ENCODE assay signal across 12 cellular contexts in the genomic region with DNA sequence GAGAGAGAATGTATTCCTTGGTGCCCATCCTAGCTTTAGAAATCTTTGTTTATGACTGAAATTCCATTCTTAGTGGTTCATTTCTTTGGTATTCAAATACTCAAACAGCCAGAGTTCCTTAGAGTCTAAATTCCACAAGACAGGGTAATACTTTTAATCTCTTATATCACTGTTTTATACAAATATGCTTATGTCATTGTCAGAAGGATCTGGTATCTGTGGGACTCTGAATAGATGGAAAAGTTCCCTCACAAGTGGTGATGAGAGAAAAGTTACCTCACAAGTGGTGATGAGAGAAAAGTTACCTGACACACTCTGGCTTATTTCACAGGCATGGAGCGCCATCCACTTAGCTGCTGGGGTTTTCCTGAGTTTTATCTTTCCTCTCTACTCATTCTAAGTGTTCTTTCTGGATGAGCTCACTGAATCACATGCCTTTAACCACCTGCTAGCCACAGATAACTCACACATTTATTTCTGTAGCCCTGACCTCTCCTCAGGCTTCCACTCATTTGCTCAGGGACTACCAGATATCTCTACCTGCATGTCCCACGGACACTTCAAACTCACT.
DNase-seq lines count a peak whose midpoint lies in the region; ATAC-seq, FAIRE-seq and TF ChIP-seq lines count a peak whose summit lies in the region.
"Had no signal": no experiment of that assay in that cellular context is flagged by ENCODE, and none has a peak within 500 bp of the region (broad histone marks: within the 10 kb centered on the region; RNA-seq: fewer than 3 reads in every experiment).

No MANE protein-coding gene starts in this region.

- H2AFZ ChIP-seq in GM12878 (ENCODE audit: control insufficient read depth, low read depth, low read length) (no peak overlapping the region), keratinocyte (ENCODE audit: control insufficient read depth, low read length) (no peak overlapping the region)

- DNase-seq in AG08395 (ENCODE audit: low spot score): peak; percentile 76
- DNase-seq in GM12878 (ENCODE audit: low read depth, low spot score): no peak
- peak; percentile 38 for DNase-seq in keratinocyte (ENCODE audit: low read depth, low spot score)
- no peak for DNase-seq in T-cell
- no peak for DNase-seq in activated CD4-positive, alpha-beta T cell treated with anti-CD3 and anti-CD28 coated beads for 1 hour
- DNase-seq in naive thymus-derived CD8-positive, alpha-beta T cell: no peak
- DNase-seq: CD4-positive, CD25-positive, alpha-beta regulatory T cell; cerebellar nuclear complex; NCI-H1930; stimulated activated naive CD4-positive, alpha-beta T cell had no signal

- 0% methylated on average over 2 of the region's 2 CpGs for WGBS in GM12878 (ENCODE audit: insufficient coverage, insufficient replicate concordance, low lambda C conversion rate, missing lambda C conversion rate)

- H3K9me3 Mint-ChIP-seq in T-cell: peaks cover 9 to 15% (median 11%) of the 10 kb centered on the region in 3 donors
- peaks cover 0 to 14% (median 2%) of the 10 kb centered on the region in 9 donors for H3K9me3 Mint-ChIP-seq in naive thymus-derived CD8-positive, alpha-beta T cell

- dilution Hi-C loops in keratinocyte (cut with MboI; ENCODE audit: extremely low pct_ligation_motif_present, low sequenced_read_pairs): no loop called here

- TF ChIP-seq POLR2A in GM12878 (IDR thresholded peaks at IDR 0.05; ENCODE audit: low read depth, low read length): no peak

- H3K4me3 Mint-ChIP-seq in T-cell: no peak overlapping the region
- H3K4me3 Mint-ChIP-seq in naive thymus-derived CD8-positive, alpha-beta T cell: no peak overlapping the region
- H3K4me3 Mint-ChIP-seq: CD4-positive, CD25-positive, alpha-beta regulatory T cell had no signal

- H3K27ac ChIP-seq in GM12878 (ENCODE audit: control insufficient read depth, insufficient read depth) (no peak overlapping the region), keratinocyte (ENCODE audit: control insufficient read depth, insufficient read depth, low read length) (peak overlapping the region; percentile 50)

- no peaks in the 10 kb centered on the region for H3K4me1 Mint-ChIP-seq in T-cell
- H3K4me1 Mint-ChIP-seq in naive thymus-derived CD8-positive, alpha-beta T cell: no peaks in the 10 kb centered on the region
- H3K4me1 Mint-ChIP-seq: CD4-positive, CD25-positive, alpha-beta regulatory T cell had no signal

- SMC1A ChIA-PET in GM12878 (lab: Charles Lee; ENCODE audit: uncharacterized antibody, unreplicated experiment): interaction anchor here (0.9 to 1.6 kb wide), 5 partner anchors 10 to 140 kb away, joined by 3 to 4 read pairs (median 3); no protein-coding TSS in a partner anchor

- no peaks in the 10 kb centered on the region for H3K79me2 ChIP-seq in GM12878 (ENCODE audit: control insufficient read depth, insufficient read depth, low read length)
- H3K79me2 ChIP-seq in keratinocyte (ENCODE audit: control insufficient read depth, insufficient read depth, low read length): no peaks in the 10 kb centered on the region

- H3K4me1 ChIP-seq in GM12878 (ENCODE audit: control insufficient read depth, insufficient read depth, low read length) (no peaks in the 10 kb centered on the region), keratinocyte (ENCODE audit: control insufficient read depth, extremely low read depth, insufficient read depth, low read length) (peaks cover 40% of the 10 kb centered on the region)

- H3K36me3 ChIP-seq in GM12878 (ENCODE audit: control insufficient read depth in 2 of 2, insufficient read depth in 2 of 2, low read length in 1 of 2) (no peaks in the 10 kb centered on the region), keratinocyte (ENCODE audit: control insufficient read depth in 2 of 2, extremely low read depth in 1 of 2, insufficient read depth in 2 of 2, low read length in 2 of 2) (no peaks in the 10 kb centered on the region)

- ATAC-seq in HG02610 (IDR thresholded peaks at IDR 0.05; ENCODE audit: unreplicated experiment) (peak; percentile 65), GM12878 (peak; percentile 77), T-cell (replicated peaks in 1 of 4) (no peak), GM19035 (IDR thresholded peaks at IDR 0.05; ENCODE audit: unreplicated experiment) (no peak)
- ATAC-seq in naive thymus-derived CD8-positive, alpha-beta T cell: no peak

- no peak for FAIRE-seq in GM12878 (lab: Jason Lieb, UNC)
- FAIRE-seq in keratinocyte (lab: Jason Lieb, UNC): peak; percentile 88

- H3K4me2 ChIP-seq in GM12878 (ENCODE audit: control insufficient read depth, insufficient read depth): no peak overlapping the region
- peak overlapping the region; percentile 12 for H3K4me2 ChIP-seq in keratinocyte (ENCODE audit: control insufficient read depth, extremely low read depth, insufficient read depth, low read depth, low read length)

- no peak for TF ChIP-seq CTCF in GM12878 (IDR thresholded peaks at IDR 0.05 in 2 of 3, conservative IDR thresholded peaks at IDR 0.05 in 1 of 3; ENCODE audit: control insufficient read depth in 2 of 3, extremely low read depth in 1 of 3, insufficient read depth in 1 of 3, low read depth in 3 of 3, low read length in 3 of 3)
- no peak for TF ChIP-seq CTCF in keratinocyte (optimal IDR thresholded peaks at IDR 0.05 in 1 of 3, IDR thresholded peaks at IDR 0.05 in 1 of 3, conservative IDR thresholded peaks at IDR 0.05 in 1 of 3; ENCODE audit: extremely low read depth in 1 of 3, insufficient read depth in 2 of 3, low read length in 3 of 3)

- H3K27me3 ChIP-seq in GM12878 (replicated peaks in 1 of 2; ENCODE audit: control insufficient read depth in 2 of 2, insufficient read depth in 2 of 2, low read length in 1 of 2) (no peaks in the 10 kb centered on the region), keratinocyte (ENCODE audit: control insufficient read depth, extremely low read depth, insufficient read depth, low read length) (no peaks in the 10 kb centered on the region)

- H3K9me3 ChIP-seq in GM12878 (replicated peaks; ENCODE audit: control insufficient read depth, insufficient read depth, low read length): no peaks in the 10 kb centered on the region
- no peaks in the 10 kb centered on the region for H3K9me3 ChIP-seq in keratinocyte (ENCODE audit: control insufficient read depth, low read depth, low read length)

- H4K20me1 ChIP-seq in GM12878 (ENCODE audit: control insufficient read depth, insufficient read depth) (no peaks in the 10 kb centered on the region), keratinocyte (ENCODE audit: control insufficient read depth, extremely low read depth, insufficient read depth, low read length) (no peaks in the 10 kb centered on the region)

- CTCF ChIA-PET in GM12878 (lab: Yijun Ruan, JAX) (no interaction called here), T-cell (lab: Charles Lee) (no interaction called here)

- no peaks in the 10 kb centered on the region for H3K9me1 ChIP-seq in keratinocyte (ENCODE audit: control insufficient read depth, extremely low read depth, insufficient read depth, low read length)

- POLR2A ChIA-PET in GM12878 (lab: Charles Lee) (no interaction called here), T-cell (lab: Charles Lee) (no interaction called here)
- POLR2A ChIA-PET in naive thymus-derived CD8-positive, alpha-beta T cell (lab: Charles Lee): no interaction called here

- TF ChIP-seq RAD21 in GM12878 (IDR thresholded peaks at IDR 0.05; ENCODE audit: insufficient read depth, low read depth, low read length): no peak

- H3K36me3 Mint-ChIP-seq in T-cell: no peaks in the 10 kb centered on the region
- H3K36me3 Mint-ChIP-seq in naive thymus-derived CD8-positive, alpha-beta T cell: no peaks in the 10 kb centered on the region
- H3K36me3 Mint-ChIP-seq: CD4-positive, CD25-positive, alpha-beta regulatory T cell had no signal

- RAD21 ChIA-PET in GM12878 (lab: Charles Lee; ENCODE audit: unreplicated experiment): interaction anchor here (1.6 to 1.8 kb wide), 2 partner anchors 12 to 47 kb away, joined by 6 to 7 read pairs; no protein-coding TSS in a partner anchor

- H3K27ac Mint-ChIP-seq in T-cell: no peak overlapping the region
- no peak overlapping the region for H3K27ac Mint-ChIP-seq in naive thymus-derived CD8-positive, alpha-beta T cell
- H3K27ac Mint-ChIP-seq: CD4-positive, CD25-positive, alpha-beta regulatory T cell had no signal

- H3K4me3 ChIP-seq in GM12878 (no peak overlapping the region), keratinocyte (ENCODE audit: control insufficient read depth in 2 of 3, extremely low read depth in 1 of 3, insufficient read depth in 2 of 3, low read depth in 1 of 3, low read length in 3 of 3) (no peak overlapping the region)

- H3K9ac ChIP-seq in GM12878 (ENCODE audit: control insufficient read depth, insufficient read depth, low read length) (no peak overlapping the region), keratinocyte (ENCODE audit: control insufficient read depth, extremely low read depth, insufficient read depth, low read length) (no peak overlapping the region)

- intact Hi-C loops in GM12878 (cut with micrococcal nuclease; ENCODE audit: unreplicated experiment): no loop called here

- BruUV-seq in GM12878 (replicated peaks; lab: Mats Ljungman, UMichigan): no TSS peak

- H3K27me3 Mint-ChIP-seq in T-cell: no peaks in the 10 kb centered on the region
- H3K27me3 Mint-ChIP-seq in naive thymus-derived CD8-positive, alpha-beta T cell: peaks cover 0 to 1% (median 0%) of the 10 kb centered on the region in 5 donors
- H3K27me3 Mint-ChIP-seq: CD4-positive, CD25-positive, alpha-beta regulatory T cell had no signal

- in situ Hi-C loops in GM12878 (cut with MboI): no loop called here

- no peak; a peak in 1 of 4 replicates for TF ChIP-seq EP300 in GM12878 (IDR thresholded peaks at IDR 0.05; ENCODE audit: borderline replicate concordance in 1 of 2, control insufficient read depth in 1 of 2, low read depth in 2 of 2, low read length in 2 of 2)

TF ChIP-seq in GM12878, 131 proteins besides CTCF, POLR2A, EP300 and RAD21 (continues in another document):
- TF ChIP-seq EED (IDR thresholded peaks at IDR 0.05; ENCODE audit: low read depth) (no peak), NR2F1 (conservative IDR thresholded peaks at IDR 0.05) (0 out of 2 replicates have a peak, but pooled peaks have one; percentile 19), CREB1 (IDR thresholded peaks at IDR 0.05; ENCODE audit: low read depth) (no peak), HDAC6 (IDR thresholded peaks at IDR 0.05; ENCODE audit: unreplicated experiment) (no peak), MTA2 (IDR thresholded peaks at IDR 0.05; ENCODE audit: low read depth) (peak; percentile 67), HDGF (IDR thresholded peaks at IDR 0.05) (no peak), KDM1A (IDR thresholded peaks at IDR 0.05; ENCODE audit: borderline replicate concordance) (no peak)
- TF ChIP-seq, protein P1, sequence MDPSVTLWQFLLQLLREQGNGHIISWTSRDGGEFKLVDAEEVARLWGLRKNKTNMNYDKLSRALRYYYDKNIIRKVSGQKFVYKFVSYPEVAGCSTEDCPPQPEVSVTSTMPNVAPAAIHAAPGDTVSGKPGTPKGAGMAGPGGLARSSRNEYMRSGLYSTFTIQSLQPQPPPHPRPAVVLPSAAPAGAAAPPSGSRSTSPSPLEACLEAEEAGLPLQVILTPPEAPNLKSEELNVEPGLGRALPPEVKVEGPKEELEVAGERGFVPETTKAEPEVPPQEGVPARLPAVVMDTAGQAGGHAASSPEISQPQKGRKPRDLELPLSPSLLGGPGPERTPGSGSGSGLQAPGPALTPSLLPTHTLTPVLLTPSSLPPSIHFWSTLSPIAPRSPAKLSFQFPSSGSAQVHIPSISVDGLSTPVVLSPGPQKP (IDR thresholded peaks at IDR 0.05; ENCODE audit: low read depth, low read length): no peak

Comparison
In these comparisons a context has a peak if more than half of its experiments do, and no peak if none do; other contexts are left out.
1. DNase-seq: peak in AG08395 (single experiment) and keratinocyte (single experiment); none in GM12878 (single experiment), T-cell (0 of 34), activated CD4-positive, alpha-beta T cell treated with anti-CD3 and anti-CD28 coated beads for 1 hour (single experiment) and naive thymus-derived CD8-positive, alpha-beta T cell (0 of 10).
2. ATAC-seq: peak in HG02610 (single experiment) and GM12878 (single experiment); none in T-cell (0 of 4), GM19035 (single experiment) and naive thymus-derived CD8-positive, alpha-beta T cell (0 of 2).